Comparison of ENCODE assay signal across 16 cellular contexts in the genomic region with DNA sequence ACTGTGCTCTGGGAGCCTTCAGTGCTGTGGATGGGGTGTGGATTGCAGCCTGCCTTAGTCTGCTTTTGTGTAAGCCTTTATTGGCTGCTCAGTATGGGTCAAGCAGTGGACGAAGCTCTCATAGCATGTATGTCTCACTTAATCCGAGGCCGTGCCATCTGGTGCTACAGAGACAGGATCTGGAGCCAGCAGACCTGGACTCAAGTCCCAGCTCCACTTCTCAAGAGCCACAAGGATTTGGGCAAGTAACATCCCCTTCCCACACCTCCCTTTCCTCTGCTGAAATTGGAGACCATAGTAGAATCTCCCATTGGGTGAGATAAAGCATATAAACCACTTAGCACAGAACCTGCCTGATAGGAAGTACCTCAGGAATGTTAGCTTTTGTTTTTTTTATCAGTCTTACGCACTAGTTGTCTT. TPM values are rescaled to one million over a fixed set of nuclear protein-coding genes. Genes with fewer than 3 reads are reported as not detected.
"Had no signal": no experiment of that assay in that cellular context is flagged by ENCODE, and none has a peak within 500 bp of the region (broad histone marks: within the 10 kb centered on the region; RNA-seq: fewer than 3 reads in every experiment).

No MANE protein-coding gene starts in this region.

- H3K36me3 ChIP-seq: adrenal gland, esophagus squamous epithelium, heart right ventricle, spleen had no signal

- H3K4me3 ChIP-seq: adrenal gland, body of pancreas, esophagus squamous epithelium, heart right ventricle, spleen had no signal

- H3K27me3 ChIP-seq: adrenal gland, body of pancreas had no signal

- H2AFZ ChIP-seq: parathyroid adenoma had no signal

- H3K27ac ChIP-seq: adrenal gland, body of pancreas, esophagus squamous epithelium, parathyroid adenoma, spleen had no signal

- FAIRE-seq: frontal cortex had no signal

- H3K79me2 ChIP-seq: parathyroid adenoma had no signal

- H3K4me1 ChIP-seq: adrenal gland, body of pancreas, parathyroid adenoma, spleen had no signal

- H3K9me3 ChIP-seq: adrenal gland, body of pancreas, esophagus squamous epithelium, heart right ventricle had no signal

- H3K9ac ChIP-seq: parathyroid adenoma had no signal

- DNase-seq: activated naive CD4-positive, alpha-beta T cell treated with anti-CD3 and anti-CD28 coated beads, Interleukin-2, amount 50 U/mL, for 16 hours; activated T-cell treated with anti-CD3 and anti-CD28 coated beads, Interleukin-2, amount 50 U/mL, for 1 hour; body of pancreas; esophagus squamous epithelium; islet precursor cell; naive B cell; spleen; stimulated activated CD4-positive, alpha-beta T cell treated with anti-CD3 and anti-CD28 coated beads, Interleukin-2, amount 100 ng/mL, for 24 hours; stimulated activated naive CD4-positive, alpha-beta T cell; T-helper 17 cell had no signal

RNA-seq across cellular contexts. Expression of a gene that starts 23.4 kb away (rescaled TPM):
- total RNA-seq: adrenal gland, body of pancreas, dermis microvascular lymphatic vessel endothelial cell, esophagus squamous epithelium, frontal cortex, heart right ventricle, lower leg skin, spleen, T-helper 17 cell had no signal
- polyA plus RNA-seq: adrenal gland, heart right ventricle, spleen had no signal
